In the genomic region with DNA sequence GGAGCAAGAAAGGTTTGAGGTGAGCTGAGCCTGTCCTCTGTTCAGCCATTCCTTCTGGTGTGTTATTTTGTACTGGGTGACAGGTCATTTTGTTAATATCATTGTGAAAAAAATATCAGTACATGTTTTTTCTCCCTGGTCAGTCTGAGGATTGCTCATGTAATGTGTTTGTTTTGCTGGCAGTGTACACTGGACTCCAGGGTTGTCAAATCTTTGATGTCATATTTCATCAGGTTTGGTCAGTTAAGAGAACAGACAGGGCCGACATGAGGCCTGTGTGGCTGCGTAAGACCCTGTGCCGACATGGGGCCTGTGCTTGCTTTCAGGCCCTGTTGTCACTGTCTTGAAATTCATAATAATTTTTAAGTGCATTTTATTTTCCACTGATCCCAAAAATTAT, we compare ENCODE assay signal across 1 cellular context.
TF ChIP-seq lines count a peak whose summit lies in the region.

No MANE protein-coding gene starts in this region.

TF ChIP-seq in HepG2, 621 proteins besides CTCF, POLR2A, EP300 and RAD21 (continues in another document):
- TF ChIP-seq ZNF773 (CRISPR knock-in tag; IDR thresholded peaks at IDR 0.05; ENCODE audit: borderline replicate concordance), result no peak
- no peak for TF ChIP-seq IRX3 (CRISPR knock-in tag; IDR thresholded peaks at IDR 0.05; ENCODE audit: borderline replicate concordance, low read depth)
- peak; percentile 30; the same call in 1 of the 2 replicates for TF ChIP-seq PAXIP1 (CRISPR knock-in tag; conservative IDR thresholded peaks at IDR 0.05)
- no peak for TF ChIP-seq ZC3H4 (CRISPR knock-in tag; IDR thresholded peaks at IDR 0.05; ENCODE audit: borderline replicate concordance)
- TF ChIP-seq TERF1 (CRISPR knock-in tag; IDR thresholded peaks at IDR 0.05), result no peak
- TF ChIP-seq, protein P1, sequence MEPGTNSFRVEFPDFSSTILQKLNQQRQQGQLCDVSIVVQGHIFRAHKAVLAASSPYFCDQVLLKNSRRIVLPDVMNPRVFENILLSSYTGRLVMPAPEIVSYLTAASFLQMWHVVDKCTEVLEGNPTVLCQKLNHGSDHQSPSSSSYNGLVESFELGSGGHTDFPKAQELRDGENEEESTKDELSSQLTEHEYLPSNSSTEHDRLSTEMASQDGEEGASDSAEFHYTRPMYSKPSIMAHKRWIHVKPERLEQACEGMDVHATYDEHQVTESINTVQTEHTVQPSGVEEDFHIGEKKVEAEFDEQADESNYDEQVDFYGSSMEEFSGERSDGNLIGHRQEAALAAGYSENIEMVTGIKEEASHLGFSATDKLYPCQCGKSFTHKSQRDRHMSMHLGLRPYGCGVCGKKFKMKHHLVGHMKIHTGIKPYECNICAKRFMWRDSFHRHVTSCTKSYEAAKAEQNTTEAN (CRISPR knock-in tag; conservative IDR thresholded peaks at IDR 0.05), result no peak
- no peak for TF ChIP-seq NCOA5 (CRISPR knock-in tag; IDR thresholded peaks at IDR 0.05)
- TF ChIP-seq SIX1 (CRISPR knock-in tag; IDR thresholded peaks at IDR 0.05; ENCODE audit: borderline replicate concordance), result no peak
- TF ChIP-seq TGIF2 (CRISPR knock-in tag; IDR thresholded peaks at IDR 0.05), result no peak
- no peak for TF ChIP-seq NFE2 (CRISPR knock-in tag; IDR thresholded peaks at IDR 0.05)
- no peak for TF ChIP-seq ARNT (IDR thresholded peaks at IDR 0.05)
- TF ChIP-seq ZNF878 (CRISPR knock-in tag; IDR thresholded peaks at IDR 0.05), result no peak
- TF ChIP-seq SATB2 (CRISPR knock-in tag; IDR thresholded peaks at IDR 0.05), result no peak
- TF ChIP-seq TEAD2 (CRISPR knock-in tag; IDR thresholded peaks at IDR 0.05), result no peak
- no peak for TF ChIP-seq NFYB (CRISPR knock-in tag; IDR thresholded peaks at IDR 0.05)
- TF ChIP-seq YY1 (IDR thresholded peaks at IDR 0.05; ENCODE audit: insufficient read depth, insufficient replicate concordance, low read depth, low read length), result no peak
- no peak for TF ChIP-seq ELF1 (CRISPR knock-in tag; IDR thresholded peaks at IDR 0.05)
- 0 out of 2 replicates have a peak, but pooled peaks have one; percentile 35 for TF ChIP-seq GATAD2A (CRISPR knock-in tag; IDR thresholded peaks at IDR 0.05)
- TF ChIP-seq ZNF446 (CRISPR knock-in tag; IDR thresholded peaks at IDR 0.05), result no peak
- no peak for TF ChIP-seq ZNF350 (CRISPR knock-in tag; IDR thresholded peaks at IDR 0.05; ENCODE audit: borderline replicate concordance, low read depth)
- TF ChIP-seq PPARG (CRISPR knock-in tag; conservative IDR thresholded peaks at IDR 0.05), result 0 out of 2 replicates have a peak, but pooled peaks have one; percentile 32
- TF ChIP-seq, protein P2, sequence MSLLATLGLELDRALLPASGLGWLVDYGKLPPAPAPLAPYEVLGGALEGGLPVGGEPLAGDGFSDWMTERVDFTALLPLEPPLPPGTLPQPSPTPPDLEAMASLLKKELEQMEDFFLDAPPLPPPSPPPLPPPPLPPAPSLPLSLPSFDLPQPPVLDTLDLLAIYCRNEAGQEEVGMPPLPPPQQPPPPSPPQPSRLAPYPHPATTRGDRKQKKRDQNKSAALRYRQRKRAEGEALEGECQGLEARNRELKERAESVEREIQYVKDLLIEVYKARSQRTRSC (CRISPR knock-in tag; IDR thresholded peaks at IDR 0.05; ENCODE audit: low read depth), result no peak
- no peak for TF ChIP-seq FOXA1 (IDR thresholded peaks at IDR 0.05)
- TF ChIP-seq FOXA1 (CRISPR knock-in tag; IDR thresholded peaks at IDR 0.05), result peak; percentile 36; the same call in 1 of the 2 replicates
- TF ChIP-seq, protein P3, sequence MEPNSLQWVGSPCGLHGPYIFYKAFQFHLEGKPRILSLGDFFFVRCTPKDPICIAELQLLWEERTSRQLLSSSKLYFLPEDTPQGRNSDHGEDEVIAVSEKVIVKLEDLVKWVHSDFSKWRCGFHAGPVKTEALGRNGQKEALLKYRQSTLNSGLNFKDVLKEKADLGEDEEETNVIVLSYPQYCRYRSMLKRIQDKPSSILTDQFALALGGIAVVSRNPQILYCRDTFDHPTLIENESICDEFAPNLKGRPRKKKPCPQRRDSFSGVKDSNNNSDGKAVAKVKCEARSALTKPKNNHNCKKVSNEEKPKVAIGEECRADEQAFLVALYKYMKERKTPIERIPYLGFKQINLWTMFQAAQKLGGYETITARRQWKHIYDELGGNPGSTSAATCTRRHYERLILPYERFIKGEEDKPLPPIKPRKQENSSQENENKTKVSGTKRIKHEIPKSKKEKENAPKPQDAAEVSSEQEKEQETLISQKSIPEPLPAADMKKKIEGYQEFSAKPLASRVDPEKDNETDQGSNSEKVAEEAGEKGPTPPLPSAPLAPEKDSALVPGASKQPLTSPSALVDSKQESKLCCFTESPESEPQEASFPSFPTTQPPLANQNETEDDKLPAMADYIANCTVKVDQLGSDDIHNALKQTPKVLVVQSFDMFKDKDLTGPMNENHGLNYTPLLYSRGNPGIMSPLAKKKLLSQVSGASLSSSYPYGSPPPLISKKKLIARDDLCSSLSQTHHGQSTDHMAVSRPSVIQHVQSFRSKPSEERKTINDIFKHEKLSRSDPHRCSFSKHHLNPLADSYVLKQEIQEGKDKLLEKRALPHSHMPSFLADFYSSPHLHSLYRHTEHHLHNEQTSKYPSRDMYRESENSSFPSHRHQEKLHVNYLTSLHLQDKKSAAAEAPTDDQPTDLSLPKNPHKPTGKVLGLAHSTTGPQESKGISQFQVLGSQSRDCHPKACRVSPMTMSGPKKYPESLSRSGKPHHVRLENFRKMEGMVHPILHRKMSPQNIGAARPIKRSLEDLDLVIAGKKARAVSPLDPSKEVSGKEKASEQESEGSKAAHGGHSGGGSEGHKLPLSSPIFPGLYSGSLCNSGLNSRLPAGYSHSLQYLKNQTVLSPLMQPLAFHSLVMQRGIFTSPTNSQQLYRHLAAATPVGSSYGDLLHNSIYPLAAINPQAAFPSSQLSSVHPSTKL (CRISPR knock-in tag; IDR thresholded peaks at IDR 0.05), result 0 out of 2 replicates have a peak, but pooled peaks have one; percentile 17
- TF ChIP-seq ZFYVE20 (CRISPR knock-in tag; IDR thresholded peaks at IDR 0.05; ENCODE audit: borderline replicate concordance, low read depth), result no peak
- TF ChIP-seq ZBTB21 (CRISPR knock-in tag; IDR thresholded peaks at IDR 0.05), result peak; percentile 71; the same call in 1 of the 2 replicates
- TF ChIP-seq HMGXB3 (CRISPR knock-in tag; IDR thresholded peaks at IDR 0.05; ENCODE audit: borderline replicate concordance), result no peak
- TF ChIP-seq NR1H2 (CRISPR knock-in tag; IDR thresholded peaks at IDR 0.05; ENCODE audit: borderline replicate concordance, low read depth), result no peak
- TF ChIP-seq FOXA3 (CRISPR knock-in tag; IDR thresholded peaks at IDR 0.05), result peak; percentile 44; the same call in 1 of the 2 replicates
- TF ChIP-seq ZNF225 (CRISPR knock-in tag; IDR thresholded peaks at IDR 0.05), result no peak
- TF ChIP-seq TBL1XR1 (IDR thresholded peaks at IDR 0.05; ENCODE audit: borderline replicate concordance, low read length, partially characterized antibody), result no peak
- no peak for TF ChIP-seq ZNF768 (CRISPR knock-in tag; IDR thresholded peaks at IDR 0.05)
- TF ChIP-seq TCF7 (IDR thresholded peaks at IDR 0.05; ENCODE audit: low read depth), result 0 out of 2 replicates have a peak, but pooled peaks have one; percentile 39
- no peak for TF ChIP-seq NKX3-1 (CRISPR knock-in tag; IDR thresholded peaks at IDR 0.05)
- TF ChIP-seq ZNF432 (CRISPR knock-in tag; IDR thresholded peaks at IDR 0.05; ENCODE audit: borderline replicate concordance), result no peak
- no peak for TF ChIP-seq ZNF282 (IDR thresholded peaks at IDR 0.05; ENCODE audit: partially characterized antibody)
- TF ChIP-seq, protein P4, sequence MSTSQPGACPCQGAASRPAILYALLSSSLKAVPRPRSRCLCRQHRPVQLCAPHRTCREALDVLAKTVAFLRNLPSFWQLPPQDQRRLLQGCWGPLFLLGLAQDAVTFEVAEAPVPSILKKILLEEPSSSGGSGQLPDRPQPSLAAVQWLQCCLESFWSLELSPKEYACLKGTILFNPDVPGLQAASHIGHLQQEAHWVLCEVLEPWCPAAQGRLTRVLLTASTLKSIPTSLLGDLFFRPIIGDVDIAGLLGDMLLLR (CRISPR knock-in tag; IDR thresholded peaks at IDR 0.05), result no peak
- TF ChIP-seq, protein P5, sequence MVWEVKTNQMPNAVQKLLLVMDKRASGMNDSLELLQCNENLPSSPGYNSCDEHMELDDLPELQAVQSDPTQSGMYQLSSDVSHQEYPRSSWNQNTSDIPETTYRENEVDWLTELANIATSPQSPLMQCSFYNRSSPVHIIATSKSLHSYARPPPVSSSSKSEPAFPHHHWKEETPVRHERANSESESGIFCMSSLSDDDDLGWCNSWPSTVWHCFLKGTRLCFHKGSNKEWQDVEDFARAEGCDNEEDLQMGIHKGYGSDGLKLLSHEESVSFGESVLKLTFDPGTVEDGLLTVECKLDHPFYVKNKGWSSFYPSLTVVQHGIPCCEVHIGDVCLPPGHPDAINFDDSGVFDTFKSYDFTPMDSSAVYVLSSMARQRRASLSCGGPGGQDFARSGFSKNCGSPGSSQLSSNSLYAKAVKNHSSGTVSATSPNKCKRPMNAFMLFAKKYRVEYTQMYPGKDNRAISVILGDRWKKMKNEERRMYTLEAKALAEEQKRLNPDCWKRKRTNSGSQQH (CRISPR knock-in tag; IDR thresholded peaks at IDR 0.05; ENCODE audit: low read depth), result no peak
- TF ChIP-seq WIZ (CRISPR knock-in tag; IDR thresholded peaks at IDR 0.05), result no peak
- no peak for TF ChIP-seq ZNF619 (CRISPR knock-in tag; IDR thresholded peaks at IDR 0.05)
- TF ChIP-seq ZNF780A (CRISPR knock-in tag; IDR thresholded peaks at IDR 0.05), result no peak
